In genomic region chr16:16107839-16108238, GRCh38 we compare ENCODE assay signal across 16 cellular contexts.
A peak's percentile ranks its signal among the peaks of the same experiment; 100 is the strongest.
DNase-seq lines count a peak whose midpoint lies in the region; ATAC-seq and TF ChIP-seq lines count a peak whose summit lies in the region.
"Had no signal": no experiment of that assay in that cellular context is flagged by ENCODE, and none has a peak within 500 bp of the region (broad histone marks: within the 10 kb centered on the region; RNA-seq: fewer than 3 reads in every experiment).

No MANE protein-coding gene starts in this region.

- H3K36me3 Mint-ChIP-seq in H9 (ENCODE audit: insufficient read depth in 1 of 3, low read depth in 3 of 3), result peaks cover 42 to 77% (median 76%) of the 10 kb centered on the region in 3 experiments; a peak in 6 of 7 replicates
- peaks cover 63% of the 10 kb centered on the region for H3K36me3 Mint-ChIP-seq in activated CD4-positive, alpha-beta T cell treated with anti-CD3 and anti-CD28 coated beads, Interleukin-2, amount 10 ng/mL, durations not matched to agents 24 days and 14 days (ENCODE audit: low read depth)
- peaks cover 87% of the 10 kb centered on the region for H3K36me3 Mint-ChIP-seq in CD8-positive, alpha-beta T cell

- H3K9me3 Mint-ChIP-seq in H9, result no peaks in the 10 kb centered on the region
- no peaks in the 10 kb centered on the region for H3K9me3 Mint-ChIP-seq in activated CD4-positive, alpha-beta T cell treated with anti-CD3 and anti-CD28 coated beads, Interleukin-2, amount 10 ng/mL, durations not matched to agents 24 days and 14 days
- no peaks in the 10 kb centered on the region for H3K9me3 Mint-ChIP-seq in CD8-positive, alpha-beta T cell

- no peaks in the 10 kb centered on the region for H3K23me2 ChIP-seq in H9 (ENCODE audit: insufficient read length, low read depth, low read length, poor library complexity, severe bottlenecking)

- H3K14ac ChIP-seq in H9 (ENCODE audit: insufficient read depth, low read length), result no peak overlapping the region

- POLR2A ChIA-PET in CD8-positive, alpha-beta T cell (lab: Charles Lee), result no interaction called here

- TF ChIP-seq POLR2A in esophagus muscularis mucosa (IDR thresholded peaks at IDR 0.05; ENCODE audit: low read depth), result no peak
- no peak for TF ChIP-seq POLR2A in prostate gland (IDR thresholded peaks at IDR 0.05)

- H3T11ph ChIP-seq in H9 (ENCODE audit: low read length), result no peak overlapping the region

- H3K56ac ChIP-seq in H9 (ENCODE audit: insufficient read length, low read depth, low read length), result no peak overlapping the region

- H2BK20ac ChIP-seq in H9 (ENCODE audit: low read depth, low read length, poor library complexity, severe bottlenecking), result no peak overlapping the region

- no peak overlapping the region for H2BK15ac ChIP-seq in H9 (ENCODE audit: low read depth, low read length)

- CTCF ChIA-PET in CD8-positive, alpha-beta T cell (lab: Charles Lee), result interaction anchor here (0.6 kb wide), 1 partner anchor 285 kb away, joined by 3 read pairs; no protein-coding TSS in a partner anchor

- H3K9me3 ChIP-seq in H9 (ENCODE audit: control insufficient read depth, low read depth, low read length), result no peaks in the 10 kb centered on the region
- no peaks in the 10 kb centered on the region for H3K9me3 ChIP-seq in Karpas-422 (ENCODE audit: low read length)
- no peaks in the 10 kb centered on the region for H3K9me3 ChIP-seq in esophagus muscularis mucosa
- no peaks in the 10 kb centered on the region for H3K9me3 ChIP-seq in prostate gland
- no peaks in the 10 kb centered on the region for H3K9me3 ChIP-seq in CD8-positive, alpha-beta T cell (ENCODE audit: low read length)
- H3K9me3 ChIP-seq: HAP-1 had no signal

- H3K4me1 ChIP-seq in H9 (ENCODE audit: insufficient read depth, low read length) (no peaks in the 10 kb centered on the region), Karpas-422 (ENCODE audit: low read length) (peaks cover 32% of the 10 kb centered on the region), esophagus muscularis mucosa (peaks cover 0 to 42% (median 40%) of the 10 kb centered on the region in 4 donors), prostate gland (replicated peaks) (no peaks in the 10 kb centered on the region)
- no peaks in the 10 kb centered on the region for H3K4me1 ChIP-seq in CD8-positive, alpha-beta T cell (ENCODE audit: insufficient read depth, low read length)
- H3K4me1 ChIP-seq: HAP-1 had no signal

- no CpG with 5 or more reads among the region's 6 CpGs for WGBS in H9 (ENCODE audit: extremely low coverage, insufficient read length, low lambda C conversion rate)
- 80% methylated on average over 6 of the region's 6 CpGs for WGBS in esophagus muscularis mucosa
- 62% methylated on average over 6 of the region's 6 CpGs for WGBS in prostate gland

- no peak overlapping the region for H3K4me3 Mint-ChIP-seq in H9
- no peak overlapping the region for H3K4me3 Mint-ChIP-seq in activated CD4-positive, alpha-beta T cell treated with anti-CD3 and anti-CD28 coated beads, Interleukin-2, amount 10 ng/mL, durations not matched to agents 24 days and 14 days
- no peak overlapping the region for H3K4me3 Mint-ChIP-seq in CD8-positive, alpha-beta T cell
- H3K4me3 Mint-ChIP-seq: CD4-positive, CD25-positive, alpha-beta regulatory T cell had no signal

- peak overlapping the region in 2 of 3 experiments; percentile 31 to 39; a peak in 2 of 7 replicates for H3K27ac Mint-ChIP-seq in H9
- H3K27ac Mint-ChIP-seq in activated CD4-positive, alpha-beta T cell treated with anti-CD3 and anti-CD28 coated beads, Interleukin-2, amount 10 ng/mL, durations not matched to agents 24 days and 14 days, result no peak overlapping the region
- H3K27ac Mint-ChIP-seq in CD8-positive, alpha-beta T cell, result no peak overlapping the region

- H2BK12ac ChIP-seq in H9 (ENCODE audit: insufficient read length, low read depth, low read length), result no peak overlapping the region

- H2AFZ ChIP-seq in H9 (ENCODE audit: low read length), result no peak overlapping the region
- H2AFZ ChIP-seq in Karpas-422 (ENCODE audit: low read length), result no peak overlapping the region

- H3K4me3 ChIP-seq in Karpas-422 (ENCODE audit: low read length), result no peak overlapping the region
- H3K4me3 ChIP-seq in esophagus muscularis mucosa, result no peak overlapping the region
- H3K4me3 ChIP-seq in prostate gland, result no peak overlapping the region
- H3K4me3 ChIP-seq in CD8-positive, alpha-beta T cell (ENCODE audit: low read depth, low read length), result no peak overlapping the region
- H3K4me3 ChIP-seq: BLaER1 treated with 17β-estradiol and CSF1 and Interleukin-3, amounts not matched to agents 10 nM and 100 nM; GM12878; HAP-1 had no signal

- H3K23ac ChIP-seq in H9 (ENCODE audit: insufficient read length, low read depth, low read length), result no peak overlapping the region

- H3K4ac ChIP-seq in H9 (ENCODE audit: low read depth, low read length), result no peak overlapping the region

- no peaks in the 10 kb centered on the region for H3K79me1 ChIP-seq in H9 (ENCODE audit: insufficient read depth, low read depth, low read length, poor library complexity, severe bottlenecking)

- intact Hi-C loops in esophagus muscularis mucosa (cut with DNase I) (no loop called here), prostate gland (cut with DNase I) (no loop called here)
- intact Hi-C loops in activated CD4-positive, alpha-beta T cell treated with anti-CD3 and anti-CD28 coated beads, Interleukin-2, amount 10 ng/mL, durations not matched to agents 24 days and 14 days (cut with micrococcal nuclease), result no loop called here
- intact Hi-C loops in CD8-positive, alpha-beta T cell (cut with DNase I, micrococcal nuclease), result no loop called here

- peaks cover 46% of the 10 kb centered on the region for H3K36me3 ChIP-seq in Karpas-422 (ENCODE audit: insufficient read depth, low read length)
- H3K36me3 ChIP-seq in esophagus muscularis mucosa, result peaks cover 42 to 88% (median 69%) of the 10 kb centered on the region in 4 donors
- peaks cover 4 to 12% of the 10 kb centered on the region in 2 donors for H3K36me3 ChIP-seq in prostate gland
- H3K36me3 ChIP-seq in CD8-positive, alpha-beta T cell (ENCODE audit: insufficient read depth, low read length), result peaks cover 37% of the 10 kb centered on the region

- H3K27ac ChIP-seq in H9 (ENCODE audit: insufficient read length, low read depth, low read length) (no peak overlapping the region), Karpas-422 (ENCODE audit: low read length) (peak overlapping the region; percentile 99; the same call in 1 of the 2 replicates), esophagus muscularis mucosa (replicated peaks in 1 of 4) (peak overlapping the region; percentile 66 to 79 (median 73)), prostate gland (peak overlapping the region; percentile 15 to 36)
- H3K27ac ChIP-seq in CD8-positive, alpha-beta T cell (ENCODE audit: low read depth, low read length), result no peak overlapping the region
- H3K27ac ChIP-seq: BLaER1 treated with 17β-estradiol and CSF1 and Interleukin-3, amounts not matched to agents 10 nM and 100 nM had no signal

- no peak overlapping the region for H2AK5ac ChIP-seq in H9 (ENCODE audit: insufficient read length, low read length)

- no peak overlapping the region for H3K18ac ChIP-seq in H9 (ENCODE audit: insufficient read length, low read depth, low read length)

- H2BK120ac ChIP-seq in H9 (ENCODE audit: low read depth, low read length, poor library complexity, severe bottlenecking), result no peak overlapping the region

- no peak overlapping the region for H3K9ac ChIP-seq in H9 (ENCODE audit: extremely low read depth, insufficient read length, low read length)
- H3K9ac ChIP-seq in Karpas-422 (ENCODE audit: low read length), result no peak overlapping the region
- H3K9ac ChIP-seq: BLaER1 treated with 17β-estradiol and CSF1 and Interleukin-3, amounts not matched to agents 10 nM and 100 nM had no signal

- H2BK5ac ChIP-seq in H9 (ENCODE audit: insufficient read length, low read length), result no peak overlapping the region

- DNase-seq in H9 (no peak), Karpas-422 (no peak), esophagus muscularis mucosa (ENCODE audit: extremely low spot score) (no peak), prostate gland (ENCODE audit: low spot score) (no peak), GM19238 (ENCODE audit: insufficient read length, low spot score) (no peak)
- no peak for DNase-seq in activated CD4-positive, CD25-positive, alpha-beta regulatory T cell (lab: John Stamatoyannopoulos, UW)
- no peak for DNase-seq in activated CD4-positive, alpha-beta T cell treated with anti-CD3 and anti-CD28 coated beads, Interleukin-2, amount 10 ng/mL, durations not matched to agents 24 days and 14 days
- DNase-seq in CD8-positive, alpha-beta T cell, result no peak
- DNase-seq: ACHN; Calu3; CD4-positive, CD25-positive, alpha-beta regulatory T cell; DMS 273 treated with DMSO at 0.1 percent for 48 hours; GOT3 had no signal

- no peak for TF ChIP-seq CTCF in H9 (conservative IDR thresholded peaks at IDR 0.05)
- TF ChIP-seq CTCF in esophagus muscularis mucosa (IDR thresholded peaks at IDR 0.05), result no peak
- TF ChIP-seq CTCF in prostate gland (IDR thresholded peaks at IDR 0.05), result no peak
- no peak for TF ChIP-seq CTCF in CD8-positive, alpha-beta T cell (IDR thresholded peaks at IDR 0.05)

- H3K27me3 ChIP-seq in H9 (ENCODE audit: insufficient read depth, low read length) (no peaks in the 10 kb centered on the region), Karpas-422 (ENCODE audit: low read length) (no peaks in the 10 kb centered on the region), esophagus muscularis mucosa (no peaks in the 10 kb centered on the region), prostate gland (replicated peaks; ENCODE audit: insufficient read depth) (no peaks in the 10 kb centered on the region)
- H3K27me3 ChIP-seq in CD8-positive, alpha-beta T cell (ENCODE audit: insufficient read depth, low read length), result no peaks in the 10 kb centered on the region
- H3K27me3 ChIP-seq: BLaER1 treated with 17β-estradiol and CSF1 and Interleukin-3, amounts not matched to agents 10 nM and 100 nM had no signal

- no peak for ATAC-seq in CD8-positive, alpha-beta T cell
- ATAC-seq: GM12878 had no signal

- no peak overlapping the region for H4K8ac ChIP-seq in H9 (replicated peaks; ENCODE audit: insufficient read length, low read depth, low read length)

- no peak overlapping the region for H3K4me2 ChIP-seq in H9 (ENCODE audit: insufficient read depth, insufficient read length, low read length)
- H3K4me2 ChIP-seq in Karpas-422 (ENCODE audit: low read depth, low read length, poor library complexity, severe bottlenecking), result no peak overlapping the region
- H3K4me2 ChIP-seq: BLaER1 treated with 17β-estradiol and CSF1 and Interleukin-3, amounts not matched to agents 10 nM and 100 nM had no signal

- H4K5ac ChIP-seq in H9 (ENCODE audit: insufficient read length, low read depth, low read length), result no peak overlapping the region

- H3K9me2 ChIP-seq in Karpas-422 (replicated peaks; ENCODE audit: insufficient read depth, low read length), result no peaks in the 10 kb centered on the region

- H3K4me1 Mint-ChIP-seq in H9, result peaks cover 6 to 9% of the 10 kb centered on the region in 2 experiments
- no peaks in the 10 kb centered on the region for H3K4me1 Mint-ChIP-seq in activated CD4-positive, alpha-beta T cell treated with anti-CD3 and anti-CD28 coated beads, Interleukin-2, amount 10 ng/mL, durations not matched to agents 24 days and 14 days
- no peaks in the 10 kb centered on the region for H3K4me1 Mint-ChIP-seq in CD8-positive, alpha-beta T cell (ENCODE audit: low read depth)

- H4K91ac ChIP-seq in H9 (ENCODE audit: insufficient read length, low read depth, low read length), result no peak overlapping the region

- H3K79me2 ChIP-seq in H9 (ENCODE audit: insufficient read depth, low read length) (no peaks in the 10 kb centered on the region), Karpas-422 (ENCODE audit: low read length) (no peaks in the 10 kb centered on the region)

- no peak for TF ChIP-seq EP300 in esophagus muscularis mucosa (IDR thresholded peaks at IDR 0.05)

- no peaks in the 10 kb centered on the region for H4K20me1 ChIP-seq in H9 (ENCODE audit: control insufficient read depth, insufficient read depth, insufficient read length)
- no peaks in the 10 kb centered on the region for H4K20me1 ChIP-seq in Karpas-422 (ENCODE audit: insufficient read depth, low read depth, low read length)

- no peaks in the 10 kb centered on the region for H3K27me3 Mint-ChIP-seq in H9 (ENCODE audit: low read depth)
- no peaks in the 10 kb centered on the region for H3K27me3 Mint-ChIP-seq in activated CD4-positive, alpha-beta T cell treated with anti-CD3 and anti-CD28 coated beads, Interleukin-2, amount 10 ng/mL, durations not matched to agents 24 days and 14 days
- H3K27me3 Mint-ChIP-seq in CD8-positive, alpha-beta T cell (ENCODE audit: low read depth), result no peaks in the 10 kb centered on the region
- H3K27me3 Mint-ChIP-seq: CD4-positive, CD25-positive, alpha-beta regulatory T cell had no signal

Comparison
In these comparisons a context has a peak if more than half of its experiments do, and no peak if none do; other contexts are left out.
1. H3K27ac ChIP-seq: peak in Karpas-422 (single experiment), esophagus muscularis mucosa (4 of 4) and prostate gland (2 of 2); none in H9 (single experiment) and CD8-positive, alpha-beta T cell (single experiment).
2. H3K27ac Mint-ChIP-seq: peak in H9 (2 of 3); none in activated CD4-positive, alpha-beta T cell treated with anti-CD3 and anti-CD28 coated beads, Interleukin-2, amount 10 ng/mL, durations not matched to agents 24 days and 14 days (single experiment) and CD8-positive, alpha-beta T cell (single experiment).